ENCODE assay signal across 9 cellular contexts in genomic region chr20:1336699-1337387, GRCh38. TPM values are rescaled to one million over a fixed set of nuclear protein-coding genes. Genes with fewer than 3 reads are reported as not detected.
DNase-seq lines count a peak whose midpoint lies in the region; ATAC-seq and TF ChIP-seq lines count a peak whose summit lies in the region.
"Had no signal": no experiment of that assay in that cellular context is flagged by ENCODE, and none has a peak within 500 bp of the region (broad histone marks: within the 10 kb centered on the region; RNA-seq: fewer than 3 reads in every experiment).

No MANE protein-coding gene starts in this region.

- H3K79me2 ChIP-seq in trophoblast cell (ENCODE audit: control insufficient read depth, insufficient read depth, low read length, poor library complexity): no peaks in the 10 kb centered on the region

- H3K9me3 ChIP-seq in ascending aorta (no peaks in the 10 kb centered on the region), suprapubic skin (no peaks in the 10 kb centered on the region), trophoblast cell (ENCODE audit: insufficient read depth, low read depth, low read length) (no peaks in the 10 kb centered on the region)
- H3K9me3 ChIP-seq: vagina had no signal

- no peak overlapping the region for H2BK12ac ChIP-seq in trophoblast cell (ENCODE audit: low read length)

- H3K36me3 ChIP-seq in ascending aorta (peaks cover 4 to 11% of the 10 kb centered on the region in 2 donors), suprapubic skin (no peaks in the 10 kb centered on the region), trophoblast cell (ENCODE audit: control insufficient read depth in 1 of 2, insufficient read depth in 2 of 2, low read length in 2 of 2) (peaks cover 5 to 6% of the 10 kb centered on the region in 2 experiments)
- H3K36me3 ChIP-seq: vagina had no signal

- H3K4me1 ChIP-seq in ascending aorta (no peaks in the 10 kb centered on the region), suprapubic skin (peaks cover 21% of the 10 kb centered on the region), trophoblast cell (ENCODE audit: control insufficient read depth in 1 of 2, insufficient read depth in 2 of 2, low read length in 2 of 2) (peaks cover 2 to 17% of the 10 kb centered on the region in 2 experiments)

- TF ChIP-seq EP300 in suprapubic skin (IDR thresholded peaks at IDR 0.05): no peak

- H3K27ac ChIP-seq in ascending aorta (peak overlapping the region; percentile 41 to 42), suprapubic skin (peak overlapping the region; percentile 42), trophoblast cell (ENCODE audit: low read depth, low read length) (no peak overlapping the region)
- H3K27ac ChIP-seq: vagina had no signal

- ATAC-seq in left colon: peak; percentile 81
- no peak for ATAC-seq in GM18907 (IDR thresholded peaks at IDR 0.05; ENCODE audit: unreplicated experiment)

- no peak overlapping the region for H3K4me2 ChIP-seq in trophoblast cell (ENCODE audit: low read length)

- H3K23ac ChIP-seq in trophoblast cell (ENCODE audit: low read length): no peak overlapping the region

- H3K27me3 ChIP-seq in ascending aorta (no peaks in the 10 kb centered on the region), suprapubic skin (no peaks in the 10 kb centered on the region), trophoblast cell (ENCODE audit: insufficient read depth, low read length) (no peaks in the 10 kb centered on the region)
- H3K27me3 ChIP-seq: vagina had no signal

- no peak for TF ChIP-seq CTCF in ascending aorta (IDR thresholded peaks at IDR 0.05)
- TF ChIP-seq CTCF in suprapubic skin (IDR thresholded peaks at IDR 0.05): no peak

- H3K14ac ChIP-seq in trophoblast cell (ENCODE audit: low read length): no peak overlapping the region

- H2AFZ ChIP-seq in trophoblast cell (ENCODE audit: insufficient read depth, low read length, poor library complexity): no peak overlapping the region

- intact Hi-C loops in ascending aorta (cut with DNase I): no loop called here
- intact Hi-C loops in left colon (cut with DNase I, micrococcal nuclease): no loop called here

- H2BK120ac ChIP-seq in trophoblast cell (ENCODE audit: insufficient read depth, low read length, poor library complexity): no peak overlapping the region

- no peak overlapping the region for H4K12ac ChIP-seq in trophoblast cell (ENCODE audit: low read depth, low read length)

- H3K79me1 ChIP-seq in trophoblast cell (ENCODE audit: low read length): no peaks in the 10 kb centered on the region

- no peak for TF ChIP-seq POLR2A in suprapubic skin (IDR thresholded peaks at IDR 0.05)

- peak overlapping the region in 1 of 2 donors; percentile 42 for H3K4me3 ChIP-seq in ascending aorta
- H3K4me3 ChIP-seq in suprapubic skin: no peak overlapping the region
- H3K4me3 ChIP-seq in trophoblast cell (ENCODE audit: low read depth, low read length): no peak overlapping the region
- H3K4me3 ChIP-seq: vagina had no signal

- H3K4ac ChIP-seq in trophoblast cell (ENCODE audit: low read depth, low read length): no peak overlapping the region

- H4K8ac ChIP-seq in trophoblast cell (ENCODE audit: low read depth, low read length): no peak overlapping the region

- peak; percentile 59 for DNase-seq in NCI-H2029 (lab: John Stamatoyannopoulos, UW)
- DNase-seq in ascending aorta (ENCODE audit: low spot score in 2 of 2): peak in 1 of 2 donors; percentile 78
- DNase-seq in left colon: peak; percentile 59 to 65
- peak; percentile 80 to 82 for DNase-seq in suprapubic skin (ENCODE audit: low spot score in 2 of 2)
- no peak for DNase-seq in NOMO-1 treated with DMSO at 0.1 percent for 48 hours (lab: John Stamatoyannopoulos, UW; ENCODE audit: unreplicated experiment)
- no peak for DNase-seq in trophoblast cell
- DNase-seq: occipital lobe had no signal

- H3K18ac ChIP-seq in trophoblast cell (ENCODE audit: low read length): no peak overlapping the region

- 19% methylated on average over 14 of the region's 14 CpGs for WGBS in suprapubic skin
- WGBS in trophoblast cell (ENCODE audit: extremely low coverage, insufficient coverage, insufficient read length): no CpG with 5 or more reads among the region's 14 CpGs

- H3K9ac ChIP-seq in trophoblast cell (ENCODE audit: low read length): no peak overlapping the region

- no peak overlapping the region for H2AK5ac ChIP-seq in trophoblast cell (ENCODE audit: low read length)

- H2BK5ac ChIP-seq in trophoblast cell (ENCODE audit: low read depth, low read length, poor library complexity): no peak overlapping the region

- no peak overlapping the region for H4K91ac ChIP-seq in trophoblast cell (ENCODE audit: low read depth, low read length)

RNA-seq across cellular contexts. Expression of gene SDCBP2, which starts 7.9 kb away (rescaled TPM):
- total RNA-seq in ascending aorta (not detected), left colon (100 to 1,000 TPM; 262 to 489 TPM), suprapubic skin (100 to 1,000 TPM in 3 of 4 donors, 10 to 100 TPM in 1; 74.4 to 143 (median 115) TPM)
- 1.6 and 1.8 TPM in 2 replicates for polyA plus RNA-seq in trophoblast cell (2013)

RNA-seq across cellular contexts. Expression of gene FKBP1A, which starts 56.0 kb away (rescaled TPM):
- 202 TPM for total RNA-seq in ascending aorta
- total RNA-seq in left colon: 100 to 1,000 TPM; 259 to 309 TPM
- total RNA-seq in suprapubic skin: 100 to 1,000 TPM in 3 of 4 donors, 10 to 100 TPM in 1; 100.0 to 151 (median 115) TPM
- 243 and 249 TPM in 2 replicates for polyA plus RNA-seq in trophoblast cell (2013)

Comparison
In these comparisons a context has a peak if more than half of its experiments do, and no peak if none do; other contexts are left out.
1. DNase-seq: peak in NCI-H2029 (single experiment), left colon (2 of 2) and suprapubic skin (2 of 2); none in NOMO-1 treated with DMSO at 0.1 percent for 48 hours (single experiment) and trophoblast cell (0 of 2).
2. RNA of gene SDCBP2, which starts 7.9 kb away (total RNA-seq): 262 to 489 TPM in left colon and 74.4 to 143 TPM in suprapubic skin; not detected in ascending aorta (single experiment); every median in the first group is over 10 times any median in the second.